ENCODE assay signal across 10 cellular contexts in the genomic region with DNA sequence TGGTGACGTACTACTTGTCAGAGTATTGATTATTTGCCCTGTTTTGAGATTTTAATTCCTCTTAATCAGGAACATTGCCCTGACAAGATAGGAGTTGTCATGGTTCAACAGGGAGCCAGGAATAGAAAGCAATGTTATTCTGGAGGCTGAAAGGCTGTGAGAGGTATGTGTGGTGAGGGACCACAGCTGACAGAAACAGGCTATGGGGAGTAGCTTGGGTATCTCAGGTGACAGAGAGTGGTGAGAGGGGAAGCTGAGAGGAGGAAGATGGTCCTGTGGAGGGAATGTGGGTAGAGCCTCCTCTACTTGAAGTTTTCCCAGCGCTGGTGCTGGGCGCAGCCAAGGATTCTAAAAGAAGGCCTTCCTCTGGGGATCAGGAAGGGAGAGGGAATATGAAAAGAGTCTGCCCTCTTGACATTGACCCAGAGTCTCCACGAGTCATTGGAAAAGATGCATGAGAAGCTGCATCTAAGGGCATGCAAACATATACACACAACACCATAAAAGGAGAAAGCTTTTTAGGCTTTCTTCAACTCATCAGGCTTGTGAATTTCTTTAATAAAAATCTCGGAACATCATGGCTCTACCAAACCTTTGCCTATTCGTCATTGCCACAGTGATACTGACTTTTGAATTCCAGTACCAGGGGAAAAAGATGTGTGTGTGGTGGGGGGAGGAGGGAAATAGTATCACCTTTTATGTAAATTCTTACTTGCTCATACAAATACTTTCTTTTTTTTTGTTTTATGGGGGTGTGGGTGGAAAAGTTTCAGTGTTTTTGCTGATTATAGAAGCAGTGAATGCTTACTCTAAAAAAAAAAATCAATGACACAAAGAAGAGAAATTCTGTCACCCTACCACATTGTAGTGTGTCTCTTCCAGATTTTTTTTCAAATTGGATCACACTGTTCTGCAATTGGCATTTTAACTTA. TPM values are rescaled to one million over a fixed set of nuclear protein-coding genes. Genes with fewer than 3 reads are reported as not detected.
A peak's percentile ranks its signal among the peaks of the same experiment; 100 is the strongest.
DNase-seq lines count a peak whose midpoint lies in the region; ATAC-seq, FAIRE-seq and TF ChIP-seq lines count a peak whose summit lies in the region.
"Had no signal": no experiment of that assay in that cellular context is flagged by ENCODE, and none has a peak within 500 bp of the region (broad histone marks: within the 10 kb centered on the region; RNA-seq: fewer than 3 reads in every experiment).

No MANE protein-coding gene starts in this region.

- peak; percentile 96 for FAIRE-seq in HTR-8/SVneo (lab: Jason Lieb, UNC)

- H3K9me3 ChIP-seq in cardiac muscle cell (ENCODE audit: low read depth), result no peaks in the 10 kb centered on the region
- H3K9me3 ChIP-seq: BLaER1 had no signal

- H3K27ac Mint-ChIP-seq in stimulated activated memory B cell treated with anti-CD40 and anti-IgM and Interleukin-4, amounts not matched to agents 10 μg/mL and 1 μg/mL and 100 μg/mL, for 72 hours, result peak overlapping the region; percentile 43

- peaks cover 12% of the 10 kb centered on the region for H3K4me1 ChIP-seq in cardiac muscle cell (ENCODE audit: low read depth)
- H3K4me1 ChIP-seq: BLaER1 had no signal

- H3K27me3 Mint-ChIP-seq in stimulated activated memory B cell treated with anti-CD40 and anti-IgM and Interleukin-4, amounts not matched to agents 10 μg/mL and 1 μg/mL and 100 μg/mL, for 72 hours, result peaks cover 46% of the 10 kb centered on the region

- H3K36me3 Mint-ChIP-seq in stimulated activated memory B cell treated with anti-CD40 and anti-IgM and Interleukin-4, amounts not matched to agents 10 μg/mL and 1 μg/mL and 100 μg/mL, for 72 hours, result no peaks in the 10 kb centered on the region

- H3K36me3 ChIP-seq in cardiac muscle cell, result no peaks in the 10 kb centered on the region
- H3K36me3 ChIP-seq: BLaER1 had no signal

- no peak for ATAC-seq in Right ventricle myocardium inferior
- peak; percentile 48 for ATAC-seq in HG02678 (IDR thresholded peaks at IDR 0.05; ENCODE audit: unreplicated experiment)
- peak; percentile 48 for ATAC-seq in stimulated activated memory B cell treated with anti-CD40 and anti-IgM and Interleukin-4, amounts not matched to agents 10 μg/mL and 1 μg/mL and 100 μg/mL, for 72 hours

- intact Hi-C loops in Right ventricle myocardium inferior (cut with DNase I), result no loop called here

- no peak overlapping the region for H3K4me3 ChIP-seq in cardiac muscle cell
- H3K4me3 ChIP-seq: BLaER1 had no signal

- no peak for TF ChIP-seq CTCF in cardiac muscle cell (IDR thresholded peaks at IDR 0.05; ENCODE audit: low read depth, low read length)

- H3K4me1 Mint-ChIP-seq in stimulated activated memory B cell treated with anti-CD40 and anti-IgM and Interleukin-4, amounts not matched to agents 10 μg/mL and 1 μg/mL and 100 μg/mL, for 72 hours, result peaks cover 24% of the 10 kb centered on the region

- peaks cover 11% of the 10 kb centered on the region for H3K9me3 Mint-ChIP-seq in stimulated activated memory B cell treated with anti-CD40 and anti-IgM and Interleukin-4, amounts not matched to agents 10 μg/mL and 1 μg/mL and 100 μg/mL, for 72 hours

- peak overlapping the region; percentile 20 for H3K27ac ChIP-seq in cardiac muscle cell
- H3K27ac ChIP-seq: BLaER1 had no signal

- DNase-seq in cardiac muscle cell (ENCODE audit: low read depth in 1 of 2, low spot score in 1 of 2) (no peak), Right ventricle myocardium inferior (ENCODE audit: missing footprints) (no peak), HTR-8/SVneo (ENCODE audit: insufficient read length, low spot score) (no peak), inferior parietal cortex (ENCODE audit: extremely low spot score) (no peak), NOMO-1 (lab: John Stamatoyannopoulos, UW; ENCODE audit: unreplicated experiment in 2 of 2) (no peak), NOMO-1 treated with dmso at 0.1 percent for 144 hours (lab: John Stamatoyannopoulos, UW; ENCODE audit: unreplicated experiment) (no peak)
- DNase-seq: aorta had no signal

- H3K27me3 ChIP-seq in cardiac muscle cell, result no peaks in the 10 kb centered on the region
- H3K27me3 ChIP-seq: BLaER1 had no signal

- no peak overlapping the region for H3K4me3 Mint-ChIP-seq in stimulated activated memory B cell treated with anti-CD40 and anti-IgM and Interleukin-4, amounts not matched to agents 10 μg/mL and 1 μg/mL and 100 μg/mL, for 72 hours

RNA-seq across cellular contexts. Expression of gene DHRS7, which starts 39.9 kb away (rescaled TPM):
- total RNA-seq in cardiac muscle cell (24.1 and 32.3 TPM in 2 replicates), Right ventricle myocardium inferior (34.6 TPM)
- polyA plus RNA-seq in cardiac muscle cell, result 36.4 and 61.6 TPM in 2 replicates

RNA-seq across cellular contexts. Expression of gene PPM1A, which starts 43.9 kb away (rescaled TPM):
- 19.6 and 20.8 TPM in 2 replicates for total RNA-seq in cardiac muscle cell
- 22.3 and 24.1 TPM in 2 replicates for polyA plus RNA-seq in cardiac muscle cell
- 119 TPM for total RNA-seq in Right ventricle myocardium inferior
